Comparison of ENCODE assay signal across 22 cellular contexts in the genomic region with DNA sequence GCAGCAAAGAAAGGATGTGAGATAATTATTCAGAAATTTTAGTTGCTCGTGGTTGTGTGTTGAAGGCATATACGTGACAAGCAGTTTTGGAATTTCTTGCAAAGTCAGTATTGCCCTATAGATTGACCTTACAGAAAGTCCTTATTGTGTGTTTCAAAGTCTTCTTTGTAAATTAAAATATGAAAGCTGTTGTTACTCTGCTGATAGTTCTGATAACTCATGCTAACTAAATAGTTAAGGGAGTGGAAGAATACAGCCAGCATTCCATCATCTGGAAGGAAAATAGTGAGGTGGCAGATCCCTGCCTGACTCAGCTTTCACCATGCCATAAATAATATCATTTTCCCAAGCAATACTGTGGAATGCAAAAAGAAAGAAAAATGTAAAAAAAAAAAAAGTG. TPM values are rescaled to one million over a fixed set of nuclear protein-coding genes. Genes with fewer than 3 reads are reported as not detected.
A peak's percentile ranks its signal among the peaks of the same experiment; 100 is the strongest.
DNase-seq lines count a peak whose midpoint lies in the region; ATAC-seq and TF ChIP-seq lines count a peak whose summit lies in the region.
"Had no signal": no experiment of that assay in that cellular context is flagged by ENCODE, and none has a peak within 500 bp of the region (broad histone marks: within the 10 kb centered on the region; RNA-seq: fewer than 3 reads in every experiment).

No MANE protein-coding gene starts in this region.

- WGBS in adrenal gland, 4 donors = 26 to 42% (median 39%) methylated on average over 2 of the region's 2 CpGs

- no peak overlapping the region for H3K9ac ChIP-seq in skeletal muscle satellite cell (ENCODE audit: low read depth, low read length)

- no peak overlapping the region for H3K27ac Mint-ChIP-seq in activated CD4-positive, alpha-beta memory T cell treated with anti-CD3 and anti-CD28 coated beads for 36 hours
- H3K27ac Mint-ChIP-seq: activated CD4-positive, alpha-beta memory T cell treated with anti-CD3 and anti-CD28 coated beads, Interleukin-2, amount 10 ng/mL, durations not matched to agents 7 days and 5 days; activated T-helper 17 cell treated with anti-CD3 and anti-CD28 coated beads, Interleukin-2, amount 50 U/mL, for 72 hours; brain; CD4-positive, alpha-beta memory T cell had no signal

- peak overlapping the region; percentile 62 for H3K4me2 ChIP-seq in skeletal muscle satellite cell (ENCODE audit: low read length)

- H3K36me3 Mint-ChIP-seq in activated CD4-positive, alpha-beta memory T cell treated with anti-CD3 and anti-CD28 coated beads for 36 hours = no peaks in the 10 kb centered on the region
- H3K36me3 Mint-ChIP-seq: CD4-positive, alpha-beta memory T cell had no signal

- H3K27ac ChIP-seq in HEK293 (ENCODE audit: extremely low read depth, low read depth, low read length) (no peak overlapping the region), adrenal gland (peak overlapping the region in 3 of 5 donors; percentile 15 to 37 (median 33))
- H3K27ac ChIP-seq: heart right ventricle, SJSA1 had no signal

- CTCF ChIA-PET in HEK293 (lab: Yijun Ruan, JAX) = interaction anchor here (0.7 to 1.7 kb wide), 3 partner anchors 13 to 122 kb away, joined by 3 to 5 read pairs (median 4); no protein-coding TSS in a partner anchor
- CTCF ChIA-PET in activated CD4-positive, alpha-beta memory T cell treated with anti-CD3 and anti-CD28 coated beads for 36 hours (lab: Charles Lee) = no interaction called here

- no peaks in the 10 kb centered on the region for H3K36me3 ChIP-seq in HEK293 (ENCODE audit: control insufficient read depth in 2 of 2, insufficient read depth in 1 of 2, low read length in 2 of 2)
- H3K36me3 ChIP-seq in adrenal gland (replicated peaks in 1 of 2) = no peaks in the 10 kb centered on the region
- no peaks in the 10 kb centered on the region for H3K36me3 ChIP-seq in skeletal muscle satellite cell (ENCODE audit: insufficient read depth, low read length)
- H3K36me3 ChIP-seq: heart right ventricle, SJSA1 had no signal

- TF ChIP-seq CTCF in HEK293 (tag by site-specific recombination; IDR thresholded peaks at IDR 0.05) (no peak), adrenal gland (IDR thresholded peaks at IDR 0.05) (no peak), foreskin fibroblast (IDR thresholded peaks at IDR 0.05; ENCODE audit: low read depth, low read length) (no peak)

- H3K9me3 ChIP-seq in HEK293 (ENCODE audit: control insufficient read depth, insufficient read depth, low read depth, low read length) = no peaks in the 10 kb centered on the region
- no peaks in the 10 kb centered on the region for H3K9me3 ChIP-seq in adrenal gland (replicated peaks in 1 of 3)
- no peaks in the 10 kb centered on the region for H3K9me3 ChIP-seq in skeletal muscle satellite cell (replicated peaks; ENCODE audit: low read length)
- H3K9me3 ChIP-seq: heart right ventricle, SJSA1 had no signal

- POLR2A ChIA-PET in HEK293 (lab: Yijun Ruan, JAX) = no interaction called here
- POLR2A ChIA-PET in activated CD4-positive, alpha-beta memory T cell treated with anti-CD3 and anti-CD28 coated beads for 36 hours (lab: Charles Lee) = interaction anchor here (0.7 kb wide), 1 partner anchor 24 kb away, joined by 3 read pairs; no protein-coding TSS in a partner anchor

- no peak overlapping the region for H3K4me3 Mint-ChIP-seq in activated CD4-positive, alpha-beta memory T cell treated with anti-CD3 and anti-CD28 coated beads for 36 hours
- H3K4me3 Mint-ChIP-seq: activated CD4-positive, alpha-beta memory T cell treated with anti-CD3 and anti-CD28 coated beads, Interleukin-2, amount 10 ng/mL, durations not matched to agents 7 days and 5 days; activated T-helper 17 cell treated with anti-CD3 and anti-CD28 coated beads, Interleukin-2, amount 50 U/mL, for 72 hours; brain; CD4-positive, alpha-beta memory T cell had no signal

- TF ChIP-seq POLR2A in adrenal gland (IDR thresholded peaks at IDR 0.05) = no peak

- peaks cover 9% of the 10 kb centered on the region; the same call in 1 of the 2 replicates for H3K4me1 ChIP-seq in HEK293 (ENCODE audit: control insufficient read depth, insufficient read depth, low read length)
- H3K4me1 ChIP-seq in adrenal gland (replicated peaks in 1 of 2) = peaks cover 21 to 37% of the 10 kb centered on the region in 2 donors
- H3K4me1 ChIP-seq in skeletal muscle satellite cell (ENCODE audit: control insufficient read depth, insufficient read depth, low read length) = peaks cover 21% of the 10 kb centered on the region
- H3K4me1 ChIP-seq: SJSA1 had no signal

- H3K4me3 ChIP-seq in HEK293 (ENCODE audit: low read depth, low read length) (no peak overlapping the region), adrenal gland (peak overlapping the region in 1 of 4 donors; percentile 3), foreskin fibroblast (ENCODE audit: low read depth in 1 of 2, low read length in 2 of 2) (no peak overlapping the region), skeletal muscle satellite cell (ENCODE audit: low read length) (no peak overlapping the region)
- H3K4me3 ChIP-seq: heart right ventricle, SJSA1 had no signal

- H3K4me1 Mint-ChIP-seq in activated CD4-positive, alpha-beta memory T cell treated with anti-CD3 and anti-CD28 coated beads for 36 hours (ENCODE audit: low read depth) = no peaks in the 10 kb centered on the region
- H3K4me1 Mint-ChIP-seq: activated CD4-positive, alpha-beta memory T cell treated with anti-CD3 and anti-CD28 coated beads, Interleukin-2, amount 10 ng/mL, durations not matched to agents 7 days and 5 days; activated T-helper 17 cell treated with anti-CD3 and anti-CD28 coated beads, Interleukin-2, amount 50 U/mL, for 72 hours; CD4-positive, alpha-beta memory T cell had no signal

- peak in 2 of 7 donors; percentile 22 to 28 for DNase-seq in adrenal gland
- DNase-seq in foreskin fibroblast = peak; percentile 77 to 82
- no peak for DNase-seq in activated CD4-positive, alpha-beta memory T cell treated with anti-CD3 and anti-CD28 coated beads for 36 hours
- DNase-seq in NCI-H187 (lab: John Stamatoyannopoulos, UW) = no peak
- no peak for DNase-seq in NCI-H1694 treated with DMSO at 0.1 percent for 48 hours (lab: John Stamatoyannopoulos, UW)
- DNase-seq: activated CD4-positive, alpha-beta memory T cell treated with anti-CD3 and anti-CD28 coated beads, Interleukin-2, amount 10 ng/mL, durations not matched to agents 7 days and 5 days; CD4-positive, alpha-beta memory T cell; effector memory CD4-positive, alpha-beta T cell; GF-D8; GOT3; heart right ventricle; Karpas-422; left cardiac atrium; NK-92 treated with Interleukin-12 subunit alpha and Interleukin-12 subunit beta, amount 100 ng/mL, for 24 hours; right cardiac atrium; stimulated activated naive CD4-positive, alpha-beta T cell treated with Interleukin-2 at 50 U/mL for 16 hours had no signal

- H3K27me3 ChIP-seq in adrenal gland = no peaks in the 10 kb centered on the region
- H3K27me3 ChIP-seq in skeletal muscle satellite cell (ENCODE audit: control insufficient read depth, insufficient read depth, low read length) = no peaks in the 10 kb centered on the region
- H3K27me3 ChIP-seq: heart right ventricle, SJSA1 had no signal

- intact Hi-C loops in adrenal gland (cut with DNase I) = no loop called here
- intact Hi-C loops in activated CD4-positive, alpha-beta memory T cell treated with anti-CD3 and anti-CD28 coated beads for 36 hours (cut with micrococcal nuclease) = no loop called here

- H3K27me3 Mint-ChIP-seq in activated CD4-positive, alpha-beta memory T cell treated with anti-CD3 and anti-CD28 coated beads for 36 hours = peaks cover 6% of the 10 kb centered on the region
- H3K27me3 Mint-ChIP-seq: brain had no signal

- no peaks in the 10 kb centered on the region for H3K9me3 Mint-ChIP-seq in activated CD4-positive, alpha-beta memory T cell treated with anti-CD3 and anti-CD28 coated beads for 36 hours
- H3K9me3 Mint-ChIP-seq: activated CD4-positive, alpha-beta memory T cell treated with anti-CD3 and anti-CD28 coated beads, Interleukin-2, amount 10 ng/mL, durations not matched to agents 7 days and 5 days; activated T-helper 17 cell treated with anti-CD3 and anti-CD28 coated beads, Interleukin-2, amount 50 U/mL, for 72 hours had no signal

- ATAC-seq in HG02763 (IDR thresholded peaks at IDR 0.05; ENCODE audit: unreplicated experiment) = no peak
- ATAC-seq: activated T-helper 17 cell treated with anti-CD3 and anti-CD28 coated beads, Interleukin-2, amount 50 U/mL, for 72 hours; heart right ventricle; right cardiac atrium had no signal

TF ChIP-seq in HEK293, 187 proteins besides CTCF, POLR2A, EP300 and RAD21:
- TF ChIP-seq ZNF580 (tag by site-specific recombination; IDR thresholded peaks at IDR 0.05) (no peak), ZNF704 (tag by site-specific recombination; IDR thresholded peaks at IDR 0.05) (no peak), RBAK (tag by site-specific recombination; IDR thresholded peaks at IDR 0.05) (no peak), ZBTB8A (tag by site-specific recombination; IDR thresholded peaks at IDR 0.05) (no peak), YY2 (tag by site-specific recombination; IDR thresholded peaks at IDR 0.05) (no peak), ZNF629 (tag by site-specific recombination; IDR thresholded peaks at IDR 0.05) (no peak), ZNF843 (tag by site-specific recombination; IDR thresholded peaks at IDR 0.05) (no peak), ZNF335 (tag by site-specific recombination; conservative IDR thresholded peaks at IDR 0.05) (0 out of 2 replicates have a peak, but pooled peaks have one; percentile 42)

RNA-seq across cellular contexts. Expression of gene WASF3, which starts 27.2 kb away (rescaled TPM):
- total RNA-seq in adrenal gland = 10 to 100 TPM; 26.1 to 63.3 (median 41.1) TPM
- polyA plus RNA-seq in adrenal gland = 10 to 100 TPM; 12.6 to 40.9 (median 18.1) TPM
- total RNA-seq in skeletal muscle satellite cell (2012; rRNA removed) = 12.2 and 14.0 TPM in 2 replicates
- total RNA-seq in activated CD4-positive, alpha-beta memory T cell treated with anti-CD3 and anti-CD28 coated beads for 36 hours = under 1 TPM in 1 of 2 experiments, not detected in 1; 0.10 TPM
- total RNA-seq: activated CD4-positive, alpha-beta memory T cell treated with anti-CD3 and anti-CD28 coated beads, Interleukin-2, amount 10 ng/mL, durations not matched to agents 7 days and 5 days; CD4-positive, alpha-beta memory T cell had no signal
- polyA plus RNA-seq: CD4-positive, alpha-beta memory T cell had no signal

Comparison
In these comparisons a context has a peak if more than half of its experiments do, and no peak if none do; other contexts are left out.
1. DNase-seq: peak in foreskin fibroblast (2 of 2); none in activated CD4-positive, alpha-beta memory T cell treated with anti-CD3 and anti-CD28 coated beads for 36 hours (single experiment), NCI-H187 (0 of 2) and NCI-H1694 treated with DMSO at 0.1 percent for 48 hours (single experiment).
2. RNA of gene WASF3, which starts 27.2 kb away (total RNA-seq): 26.1 to 63.3 TPM in adrenal gland; 0.10 TPM in activated CD4-positive, alpha-beta memory T cell treated with anti-CD3 and anti-CD28 coated beads for 36 hours; every median in the first group is over 10 times any median in the second.